7 cellular contexts compared by ENCODE assay signal in the genomic region with DNA sequence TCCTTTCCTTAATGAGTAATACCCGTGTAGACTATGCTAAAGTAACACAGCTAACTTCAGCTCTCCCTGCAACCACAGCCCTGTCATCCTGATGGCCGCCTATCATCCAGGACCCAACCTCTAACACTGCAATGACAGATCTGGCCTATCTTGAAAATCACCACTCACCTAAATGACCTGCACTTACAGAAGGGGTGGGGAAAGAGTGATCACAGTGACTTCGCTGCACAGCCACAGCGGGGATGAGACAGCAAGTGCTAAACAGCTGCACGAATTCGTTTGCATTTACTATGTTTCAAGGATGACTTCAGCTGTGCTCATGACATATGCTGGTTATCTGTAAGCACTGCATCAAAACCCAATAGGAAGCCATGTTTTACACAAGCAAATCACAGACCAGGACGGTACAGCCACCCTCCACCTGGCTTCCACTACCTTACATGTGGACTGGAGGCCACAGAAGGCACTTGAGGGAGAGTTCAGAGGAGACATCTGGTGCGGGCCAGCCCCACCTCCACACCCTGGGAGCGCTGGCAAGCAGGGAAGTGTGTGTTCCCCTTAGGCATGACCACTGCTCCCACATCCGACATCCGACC.
DNase-seq lines count a peak whose midpoint lies in the region; ATAC-seq and TF ChIP-seq lines count a peak whose summit lies in the region.

No MANE protein-coding gene starts in this region.

- ATAC-seq in GM18873 (IDR thresholded peaks at IDR 0.05; ENCODE audit: low FRiP score, unreplicated experiment) (peak; percentile 41), HG03095 (IDR thresholded peaks at IDR 0.05; ENCODE audit: unreplicated experiment) (peak; percentile 35), HG02981 (IDR thresholded peaks at IDR 0.05; ENCODE audit: unreplicated experiment) (no peak), GM19452 (IDR thresholded peaks at IDR 0.05; ENCODE audit: unreplicated experiment) (no peak), GM19035 (IDR thresholded peaks at IDR 0.05; ENCODE audit: unreplicated experiment) (no peak)

- peak overlapping the region; percentile 93 for H3K27ac Mint-ChIP-seq in nephron progenitor cell

- peaks cover 97% of the 10 kb centered on the region for H3K4me1 Mint-ChIP-seq in nephron progenitor cell

- peak overlapping the region; percentile 28 for H3K4me3 Mint-ChIP-seq in nephron progenitor cell

- no peaks in the 10 kb centered on the region for H3K36me3 Mint-ChIP-seq in nephron progenitor cell (ENCODE audit: low read depth)

- peak; percentile 67 to 73 for DNase-seq in activated T-cell treated with anti-CD3 and anti-CD28 coated beads, Interleukin-2, amount 50 U/mL, for 48 hours
- DNase-seq in nephron progenitor cell, result no peak

- no peak for TF ChIP-seq CTCF in nephron progenitor cell (IDR thresholded peaks at IDR 0.05)

- H3K9me3 Mint-ChIP-seq in nephron progenitor cell, result no peaks in the 10 kb centered on the region

- H3K27me3 Mint-ChIP-seq in nephron progenitor cell (ENCODE audit: low read depth, poor library complexity), result no peaks in the 10 kb centered on the region

Comparison
In these comparisons a context has a peak if more than half of its experiments do, and no peak if none do; other contexts are left out.
1. ATAC-seq: peak in GM18873 (single experiment) and HG03095 (single experiment); none in HG02981 (single experiment), GM19452 (single experiment) and GM19035 (single experiment).